33 cellular contexts compared by ENCODE assay signal in genomic region chr6:99079058-99079457, GRCh38.
"Had no signal": no experiment of that assay in that cellular context is flagged by ENCODE, and none has a peak within 500 bp of the region (broad histone marks: within the 10 kb centered on the region; RNA-seq: fewer than 3 reads in every experiment).

No MANE protein-coding gene starts in this region.

- H3K4me3 ChIP-seq: adrenal gland, ascending aorta, body of pancreas, breast epithelium, cardiac muscle cell had no signal

- H3K36me3 ChIP-seq: adrenal gland, ascending aorta, brain microvascular endothelial cell, breast epithelium, cardiac muscle cell had no signal

- DNase-seq: activated effector memory CD4-positive, alpha-beta T cell treated with anti-CD3 and anti-CD28 coated beads, Interleukin-2, amount 50 U/mL, for 16 hours; activated effector memory CD4-positive, alpha-beta T cell treated with Interleukin-2 at 50 U/mL for 16 hours; activated gamma-delta T cell; activated gamma-delta T cell treated with Interleukin-2 at 50 U/mL for 16 hours; activated naive CD4-positive, alpha-beta T cell; activated naive CD4-positive, alpha-beta T cell treated with anti-CD3 and anti-CD28 coated beads for 36 hours; activated naive CD4-positive, alpha-beta T cell treated with anti-CD3 and anti-CD28 coated beads, Interleukin-2, amount 10 ng/mL, durations not matched to agents 7 days and 5 days; activated naive CD4-positive, alpha-beta T cell treated with anti-CD3 and anti-CD28 coated beads, Interleukin-2, amount 50 U/mL, for 16 hours; activated naive CD4-positive, alpha-beta T cell treated with Interleukin-2 at 50 U/mL for 16 hours; activated naive CD8-positive, alpha-beta T cell treated with anti-CD3 and anti-CD28 coated beads for 36 hours; activated naive CD8-positive, alpha-beta T cell treated with anti-CD3 and anti-CD28 coated beads, Interleukin-2, amount 10 ng/mL, durations not matched to agents 7 days and 5 days; activated naive CD8-positive, alpha-beta T cell treated with anti-CD3 and anti-CD28 coated beads, Interleukin-2, amount 50 U/mL, for 24 hours; activated T-cell treated with anti-CD3 and anti-CD28 coated beads, Interleukin-2, amount 50 U/mL, for 24 hours; activated T-cell treated with anti-CD3 and anti-CD28 coated beads, Interleukin-2, amount 50 U/mL, for 4 hours; activated T-cell treated with anti-CD3 and anti-CD28 coated beads, Interleukin-2, amount 50 U/mL, for 48 hours; activated T-cell treated with anti-CD3 and anti-CD28 coated beads, Interleukin-2, amount 50 U/mL, for 72 hours; adrenal gland; amniotic stem cell; amygdala; anterior cingulate cortex; aorta; body of pancreas; brain microvascular endothelial cell; caudate nucleus; central memory CD4-positive, alpha-beta T cell; cerebellar nuclear complex had no signal

- H3K4me1 ChIP-seq: ascending aorta, breast epithelium had no signal

- H3K9me3 ChIP-seq: adrenal gland, ascending aorta, body of pancreas, breast epithelium had no signal

- H3K27ac ChIP-seq: adrenal gland, ascending aorta, body of pancreas, brain microvascular endothelial cell, breast epithelium, cardiac muscle cell had no signal

- FAIRE-seq: astrocyte, bronchial epithelial cell had no signal

- H3K27me3 ChIP-seq: adrenal gland, ascending aorta, body of pancreas, brain microvascular endothelial cell, breast epithelium, cardiac muscle cell had no signal

- ATAC-seq: activated naive CD4-positive, alpha-beta T cell treated with anti-CD3 and anti-CD28 coated beads, Interleukin-2, amount 50 U/mL, for 72 hours; activated naive CD8-positive, alpha-beta T cell treated with anti-CD3 and anti-CD28 coated beads, Interleukin-2, amount 50 U/mL, for 24 hours; activated T-cell treated with anti-CD3 and anti-CD28 coated beads, Interleukin-2, amount 50 U/mL, for 4 hours; activated T-cell treated with anti-CD3 and anti-CD28 coated beads, Interleukin-2, amount 50 U/mL, for 72 hours; activated T-helper 17 cell treated with anti-CD3 and anti-CD28 coated beads, Interleukin-2, amount 50 U/mL, for 72 hours; body of pancreas had no signal
